In the genomic region with DNA sequence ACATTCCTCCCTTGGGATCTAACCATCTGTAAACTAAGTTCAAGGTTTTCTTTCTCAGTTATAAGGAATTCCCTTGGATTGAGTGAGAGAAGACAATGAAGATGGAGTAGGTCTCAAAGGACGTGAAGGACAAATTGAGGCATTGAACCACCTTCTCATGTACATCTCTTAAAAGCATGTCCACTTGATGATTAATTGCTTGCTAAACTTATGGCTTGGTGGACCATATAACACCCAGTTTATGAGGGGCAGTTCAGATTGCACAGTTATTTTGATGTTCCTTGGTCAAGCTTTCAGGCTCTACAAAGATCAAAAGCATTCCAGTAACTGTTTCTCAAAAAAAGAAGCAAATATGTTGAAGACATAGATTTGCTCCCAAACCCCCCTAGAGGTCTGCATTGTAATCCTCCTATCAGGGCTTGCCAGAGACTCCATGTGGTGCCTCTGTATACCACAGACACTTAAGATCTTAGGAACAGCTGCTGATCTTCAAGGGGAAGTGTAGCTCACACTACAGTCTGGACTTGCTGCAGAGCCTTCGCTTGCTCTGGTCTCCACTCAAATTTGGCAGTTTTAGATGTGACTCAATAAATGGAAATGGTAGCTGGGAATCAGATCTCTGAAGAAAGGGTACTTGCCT, we compare ENCODE assay signal across 1 cellular context.
TF ChIP-seq lines count a peak whose summit lies in the region.

No MANE protein-coding gene starts in this region.

TF ChIP-seq in WTC11, 78 proteins besides CTCF, POLR2A, EP300 and RAD21 (continued from another document):
- TF ChIP-seq, protein P1, sequence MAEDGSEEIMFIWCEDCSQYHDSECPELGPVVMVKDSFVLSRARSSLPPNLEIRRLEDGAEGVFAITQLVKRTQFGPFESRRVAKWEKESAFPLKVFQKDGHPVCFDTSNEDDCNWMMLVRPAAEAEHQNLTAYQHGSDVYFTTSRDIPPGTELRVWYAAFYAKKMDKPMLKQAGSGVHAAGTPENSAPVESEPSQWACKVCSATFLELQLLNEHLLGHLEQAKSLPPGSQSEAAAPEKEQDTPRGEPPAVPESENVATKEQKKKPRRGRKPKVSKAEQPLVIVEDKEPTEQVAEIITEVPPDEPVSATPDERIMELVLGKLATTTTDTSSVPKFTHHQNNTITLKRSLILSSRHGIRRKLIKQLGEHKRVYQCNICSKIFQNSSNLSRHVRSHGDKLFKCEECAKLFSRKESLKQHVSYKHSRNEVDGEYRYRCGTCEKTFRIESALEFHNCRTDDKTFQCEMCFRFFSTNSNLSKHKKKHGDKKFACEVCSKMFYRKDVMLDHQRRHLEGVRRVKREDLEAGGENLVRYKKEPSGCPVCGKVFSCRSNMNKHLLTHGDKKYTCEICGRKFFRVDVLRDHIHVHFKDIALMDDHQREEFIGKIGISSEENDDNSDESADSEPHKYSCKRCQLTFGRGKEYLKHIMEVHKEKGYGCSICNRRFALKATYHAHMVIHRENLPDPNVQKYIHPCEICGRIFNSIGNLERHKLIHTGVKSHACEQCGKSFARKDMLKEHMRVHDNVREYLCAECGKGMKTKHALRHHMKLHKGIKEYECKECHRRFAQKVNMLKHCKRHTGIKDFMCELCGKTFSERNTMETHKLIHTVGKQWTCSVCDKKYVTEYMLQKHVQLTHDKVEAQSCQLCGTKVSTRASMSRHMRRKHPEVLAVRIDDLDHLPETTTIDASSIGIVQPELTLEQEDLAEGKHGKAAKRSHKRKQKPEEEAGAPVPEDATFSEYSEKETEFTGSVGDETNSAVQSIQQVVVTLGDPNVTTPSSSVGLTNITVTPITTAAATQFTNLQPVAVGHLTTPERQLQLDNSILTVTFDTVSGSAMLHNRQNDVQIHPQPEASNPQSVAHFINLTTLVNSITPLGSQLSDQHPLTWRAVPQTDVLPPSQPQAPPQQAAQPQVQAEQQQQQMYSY (CRISPR knock-in tag; IDR thresholded peaks at IDR 0.05) = no peak
- TF ChIP-seq SMAD3 (CRISPR knock-in tag; IDR thresholded peaks at IDR 0.05; ENCODE audit: borderline replicate concordance) (no peak), ZNF121 (CRISPR knock-in tag; IDR thresholded peaks at IDR 0.05) (no peak), TCF7 (CRISPR knock-in tag; IDR thresholded peaks at IDR 0.05; ENCODE audit: low read depth) (no peak)
- TF ChIP-seq, protein P2, sequence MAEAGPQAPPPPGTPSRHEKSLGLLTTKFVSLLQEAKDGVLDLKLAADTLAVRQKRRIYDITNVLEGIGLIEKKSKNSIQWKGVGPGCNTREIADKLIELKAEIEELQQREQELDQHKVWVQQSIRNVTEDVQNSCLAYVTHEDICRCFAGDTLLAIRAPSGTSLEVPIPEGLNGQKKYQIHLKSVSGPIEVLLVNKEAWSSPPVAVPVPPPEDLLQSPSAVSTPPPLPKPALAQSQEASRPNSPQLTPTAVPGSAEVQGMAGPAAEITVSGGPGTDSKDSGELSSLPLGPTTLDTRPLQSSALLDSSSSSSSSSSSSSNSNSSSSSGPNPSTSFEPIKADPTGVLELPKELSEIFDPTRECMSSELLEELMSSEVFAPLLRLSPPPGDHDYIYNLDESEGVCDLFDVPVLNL (CRISPR knock-in tag; IDR thresholded peaks at IDR 0.05; ENCODE audit: borderline replicate concordance, low read depth) = no peak
- TF ChIP-seq, protein P3, sequence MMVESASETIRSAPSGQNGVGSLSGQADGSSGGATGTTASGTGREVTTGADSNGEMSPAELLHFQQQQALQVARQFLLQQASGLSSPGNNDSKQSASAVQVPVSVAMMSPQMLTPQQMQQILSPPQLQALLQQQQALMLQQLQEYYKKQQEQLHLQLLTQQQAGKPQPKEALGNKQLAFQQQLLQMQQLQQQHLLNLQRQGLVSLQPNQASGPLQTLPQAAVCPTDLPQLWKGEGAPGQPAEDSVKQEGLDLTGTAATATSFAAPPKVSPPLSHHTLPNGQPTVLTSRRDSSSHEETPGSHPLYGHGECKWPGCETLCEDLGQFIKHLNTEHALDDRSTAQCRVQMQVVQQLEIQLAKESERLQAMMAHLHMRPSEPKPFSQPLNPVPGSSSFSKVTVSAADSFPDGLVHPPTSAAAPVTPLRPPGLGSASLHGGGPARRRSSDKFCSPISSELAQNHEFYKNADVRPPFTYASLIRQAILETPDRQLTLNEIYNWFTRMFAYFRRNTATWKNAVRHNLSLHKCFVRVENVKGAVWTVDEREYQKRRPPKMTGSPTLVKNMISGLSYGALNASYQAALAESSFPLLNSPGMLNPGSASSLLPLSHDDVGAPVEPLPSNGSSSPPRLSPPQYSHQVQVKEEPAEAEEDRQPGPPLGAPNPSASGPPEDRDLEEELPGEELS (CRISPR knock-in tag; IDR thresholded peaks at IDR 0.05) = no peak
